In the genomic region with DNA sequence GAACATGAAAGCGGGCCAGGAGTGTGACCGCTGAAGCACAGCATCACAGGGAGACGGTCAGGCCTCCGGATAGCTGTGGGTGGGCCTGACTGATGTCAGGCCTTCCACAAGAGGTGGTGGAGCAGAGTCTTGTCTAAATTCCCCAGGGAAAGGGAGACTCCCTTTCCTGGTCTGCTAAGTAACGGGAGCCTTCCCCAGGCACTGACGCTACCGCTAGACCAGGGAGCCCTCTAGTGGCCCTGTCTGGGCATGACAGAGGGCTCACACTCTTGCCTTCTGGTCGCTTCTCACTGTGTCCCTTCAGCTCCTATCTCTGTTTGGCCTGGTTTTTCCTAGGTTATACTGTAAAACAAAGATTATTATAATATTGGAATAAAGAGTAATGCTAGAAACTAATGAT, we compare ENCODE assay signal across 9 cellular contexts. TPM values are rescaled to one million over a fixed set of nuclear protein-coding genes. Genes with fewer than 3 reads are reported as not detected.
DNase-seq lines count a peak whose midpoint lies in the region; ATAC-seq and TF ChIP-seq lines count a peak whose summit lies in the region.
"Had no signal": no experiment of that assay in that cellular context is flagged by ENCODE, and none has a peak within 500 bp of the region (broad histone marks: within the 10 kb centered on the region; RNA-seq: fewer than 3 reads in every experiment).

No MANE protein-coding gene starts in this region.

- DNase-seq in BJ (ENCODE audit: low read depth) (no peak), Karpas-422 (peak; percentile 83), dermis microvascular lymphatic vessel endothelial cell (ENCODE audit: low read depth in 2 of 2) (peak; percentile 35 to 55), superior temporal gyrus (ENCODE audit: extremely low spot score) (peak; percentile 69)
- peak in 7 of 9 donors; percentile 13 to 57 (median 16) for DNase-seq in naive thymus-derived CD4-positive, alpha-beta T cell

- peak overlapping the region in 1 of 10 donors; percentile 34 for H3K4me3 Mint-ChIP-seq in naive thymus-derived CD4-positive, alpha-beta T cell

- H3K27me3 ChIP-seq in BJ (ENCODE audit: control insufficient read depth, insufficient read depth, low read length) (no peaks in the 10 kb centered on the region), Karpas-422 (ENCODE audit: low read length) (no peaks in the 10 kb centered on the region)
- no peaks in the 10 kb centered on the region for H3K27me3 ChIP-seq in naive thymus-derived CD4-positive, alpha-beta T cell (ENCODE audit: control insufficient read depth in 2 of 2, insufficient read depth in 2 of 2, low read length in 2 of 2)

- no peaks in the 10 kb centered on the region for H4K20me1 ChIP-seq in Karpas-422 (ENCODE audit: insufficient read depth, low read depth, low read length)

- H3K9me3 Mint-ChIP-seq in naive thymus-derived CD4-positive, alpha-beta T cell, result peaks cover 0 to 44% (median 22%) of the 10 kb centered on the region in 11 donors

- H3K27ac Mint-ChIP-seq in naive thymus-derived CD4-positive, alpha-beta T cell, result peak overlapping the region in 1 of 9 donors; percentile 41

- H3K4me3 ChIP-seq in BJ (ENCODE audit: low read depth, low read length) (no peak overlapping the region), Karpas-422 (ENCODE audit: low read length) (no peak overlapping the region), WI38 (ENCODE audit: low read depth, low read length) (no peak overlapping the region)
- H3K4me3 ChIP-seq in naive thymus-derived CD4-positive, alpha-beta T cell (ENCODE audit: low read length), result no peak overlapping the region
- H3K4me3 ChIP-seq: HAP-1 had no signal

- H3K79me2 ChIP-seq in Karpas-422 (ENCODE audit: low read length), result no peaks in the 10 kb centered on the region

- TF ChIP-seq CTCF in BJ (IDR thresholded peaks at IDR 0.05; ENCODE audit: insufficient read depth, low read depth, low read length) (peak; percentile 66), WI38 (IDR thresholded peaks at IDR 0.05; ENCODE audit: low read depth, low read length) (peak; percentile 71)

- H3K27ac ChIP-seq in Karpas-422 (ENCODE audit: low read length), result no peak overlapping the region
- no peak overlapping the region for H3K27ac ChIP-seq in naive thymus-derived CD4-positive, alpha-beta T cell (ENCODE audit: low read depth, low read length)

- POLR2A ChIA-PET in BJ (lab: Charles Lee), result no interaction called here
- POLR2A ChIA-PET in naive thymus-derived CD4-positive, alpha-beta T cell (lab: Charles Lee), result no interaction called here

- peaks cover 0 to 3% (median 0%) of the 10 kb centered on the region in 7 donors for H3K4me1 Mint-ChIP-seq in naive thymus-derived CD4-positive, alpha-beta T cell

- no peaks in the 10 kb centered on the region for H3K4me1 ChIP-seq in Karpas-422 (ENCODE audit: low read length)
- no peaks in the 10 kb centered on the region for H3K4me1 ChIP-seq in naive thymus-derived CD4-positive, alpha-beta T cell (ENCODE audit: control insufficient read depth in 2 of 2, insufficient read depth in 2 of 2, low read length in 2 of 2)
- H3K4me1 ChIP-seq: HAP-1 had no signal

- H2AFZ ChIP-seq in Karpas-422 (ENCODE audit: low read length), result no peak overlapping the region

- no peak for ATAC-seq in naive thymus-derived CD4-positive, alpha-beta T cell
- ATAC-seq in GM18867 (IDR thresholded peaks at IDR 0.05; ENCODE audit: unreplicated experiment) (no peak), GM21515 (IDR thresholded peaks at IDR 0.05; ENCODE audit: unreplicated experiment) (no peak)

- peaks cover 0 to 11% (median 0%) of the 10 kb centered on the region in 5 donors for H3K27me3 Mint-ChIP-seq in naive thymus-derived CD4-positive, alpha-beta T cell

- no peaks in the 10 kb centered on the region for H3K9me2 ChIP-seq in Karpas-422 (replicated peaks; ENCODE audit: insufficient read depth, low read length)

- intact Hi-C loops in naive thymus-derived CD4-positive, alpha-beta T cell (cut with micrococcal nuclease), result loop anchor here (1.0 kb wide), 2 partner anchors 64 to 474 kb away; no protein-coding TSS in a partner anchor

- no peak overlapping the region for H3K4me2 ChIP-seq in Karpas-422 (ENCODE audit: low read depth, low read length, poor library complexity, severe bottlenecking)

- no peak overlapping the region for H3K9ac ChIP-seq in Karpas-422 (ENCODE audit: low read length)

- peaks cover 0 to 20% (median 6%) of the 10 kb centered on the region in 5 donors for H3K36me3 Mint-ChIP-seq in naive thymus-derived CD4-positive, alpha-beta T cell

- CTCF ChIA-PET in BJ (lab: Yijun Ruan, JAX), result interaction anchor here (0.7 to 1.6 kb wide), 3 partner anchors 11 to 64 kb away, joined by 3 to 6 read pairs (median 4); no protein-coding TSS in a partner anchor
- CTCF ChIA-PET in naive thymus-derived CD4-positive, alpha-beta T cell (lab: Charles Lee), result interaction anchor here (2.3 kb wide), 1 partner anchor 65 kb away, joined by 9 read pairs; no protein-coding TSS in a partner anchor

- no peaks in the 10 kb centered on the region for H3K36me3 ChIP-seq in BJ (ENCODE audit: control insufficient read depth, insufficient read depth, low read length)
- H3K36me3 ChIP-seq in Karpas-422 (ENCODE audit: insufficient read depth, low read length), result no peaks in the 10 kb centered on the region
- H3K36me3 ChIP-seq in naive thymus-derived CD4-positive, alpha-beta T cell (ENCODE audit: control insufficient read depth in 2 of 3, insufficient read depth in 3 of 3, low read length in 3 of 3), result no peaks in the 10 kb centered on the region

- H3K9me3 ChIP-seq in Karpas-422 (ENCODE audit: low read length), result peaks cover 11% of the 10 kb centered on the region
- peaks cover 0 to 7% (median 0%) of the 10 kb centered on the region in 3 experiments for H3K9me3 ChIP-seq in naive thymus-derived CD4-positive, alpha-beta T cell (ENCODE audit: control insufficient read depth in 2 of 3, low read length in 3 of 3)

RNA-seq across cellular contexts. Expression of gene ZNF695, which starts 36.5 kb away (rescaled TPM):
- polyA plus RNA-seq in BJ (2011; rRNA removed), result 0.76 and 1.0 TPM in 2 replicates
- polyA minus RNA-seq in BJ (2011; rRNA and poly(A)+ RNA removed), result 0.62 and 1.3 TPM in 2 replicates
- 0.63 and 6.6 TPM in 2 replicates for total RNA-seq in Karpas-422 (2014; rRNA removed; shearing (Covaris generic); ENCODE audit: low replicate concordance)
- 1.0 and 2.4 TPM in 2 replicates for total RNA-seq in dermis microvascular lymphatic vessel endothelial cell
- under 1 TPM in 1 of 5 experiments, not detected in 4; 0.17 TPM for total RNA-seq in naive thymus-derived CD4-positive, alpha-beta T cell
- polyA plus RNA-seq in naive thymus-derived CD4-positive, alpha-beta T cell, result not detected

RNA-seq across cellular contexts. Expression of gene AHCTF1, which starts 39.6 kb away (rescaled TPM):
- polyA plus RNA-seq in BJ (2011; rRNA removed), result 6.1 and 14.4 TPM in 2 replicates
- polyA minus RNA-seq in BJ (2011; rRNA and poly(A)+ RNA removed), result 13.1 and 13.7 TPM in 2 replicates
- 32.6 and 44.2 TPM in 2 replicates for total RNA-seq in Karpas-422 (2014; rRNA removed; shearing (Covaris generic); ENCODE audit: low replicate concordance)
- 20.5 and 22.9 TPM in 2 replicates for total RNA-seq in dermis microvascular lymphatic vessel endothelial cell
- 10 to 100 TPM; 31.8 to 66.5 (median 57.3) TPM for total RNA-seq in naive thymus-derived CD4-positive, alpha-beta T cell
- polyA plus RNA-seq in naive thymus-derived CD4-positive, alpha-beta T cell, result 10 to 100 TPM; 19.0 to 30.6 TPM
